Comparison of ENCODE assay signal across 8 cellular contexts in the genomic region with DNA sequence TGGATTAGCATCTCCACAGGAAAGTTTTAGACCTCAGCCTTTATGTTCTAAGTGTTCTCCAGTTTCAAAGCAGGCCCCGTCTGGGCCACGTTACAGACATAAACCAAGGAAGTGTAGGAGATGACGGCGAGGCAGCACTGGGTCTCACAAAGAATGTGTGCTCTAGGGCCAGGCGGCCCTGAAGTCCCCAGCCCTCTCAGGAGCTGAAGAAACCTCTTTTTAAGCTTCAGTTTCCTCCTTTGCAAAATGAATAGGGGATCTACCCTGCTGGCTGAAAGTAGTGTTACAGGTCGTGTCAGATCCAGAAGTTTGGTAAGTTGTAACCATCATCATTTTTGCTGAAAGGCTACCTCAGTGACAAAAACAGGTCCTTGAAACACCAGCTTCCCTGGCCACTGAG.
DNase-seq lines count a peak whose midpoint lies in the region; ATAC-seq lines count a peak whose summit lies in the region.

No MANE protein-coding gene starts in this region.

- no peak overlapping the region for H3K27ac Mint-ChIP-seq in activated T-helper 2 cell treated with anti-CD3 and anti-CD28 coated beads, Interferon-gamma antibody, Interleukin-2, Interleukin-4, amounts not matched to agents 10 μg/mL and 5 μg/mL and 100 μg/mL, durations not matched to agents 14 hours and 24 hours and 36 hours

- ATAC-seq in GM21786 (IDR thresholded peaks at IDR 0.05; ENCODE audit: unreplicated experiment) = peak; percentile 81

- intact Hi-C loops in activated T-helper 2 cell treated with anti-CD3 and anti-CD28 coated beads, Interferon-gamma antibody, Interleukin-2, Interleukin-4, amounts not matched to agents 10 μg/mL and 5 μg/mL and 100 μg/mL, durations not matched to agents 14 hours and 24 hours and 36 hours (cut with micrococcal nuclease) = no loop called here

- H3K4me3 Mint-ChIP-seq in activated T-helper 2 cell treated with anti-CD3 and anti-CD28 coated beads, Interferon-gamma antibody, Interleukin-2, Interleukin-4, amounts not matched to agents 10 μg/mL and 5 μg/mL and 100 μg/mL, durations not matched to agents 14 hours and 24 hours and 36 hours (ENCODE audit: low read depth) = no peak overlapping the region

- peaks cover 17% of the 10 kb centered on the region for H3K27me3 Mint-ChIP-seq in activated T-helper 2 cell treated with anti-CD3 and anti-CD28 coated beads, Interferon-gamma antibody, Interleukin-2, Interleukin-4, amounts not matched to agents 10 μg/mL and 5 μg/mL and 100 μg/mL, durations not matched to agents 14 hours and 24 hours and 36 hours (ENCODE audit: low read depth)

- no peaks in the 10 kb centered on the region for H3K36me3 Mint-ChIP-seq in activated T-helper 2 cell treated with anti-CD3 and anti-CD28 coated beads, Interferon-gamma antibody, Interleukin-2, Interleukin-4, amounts not matched to agents 10 μg/mL and 5 μg/mL and 100 μg/mL, durations not matched to agents 14 hours and 24 hours and 36 hours (ENCODE audit: low read depth)

- H3K9me3 Mint-ChIP-seq in activated T-helper 2 cell treated with anti-CD3 and anti-CD28 coated beads, Interferon-gamma antibody, Interleukin-2, Interleukin-4, amounts not matched to agents 10 μg/mL and 5 μg/mL and 100 μg/mL, durations not matched to agents 14 hours and 24 hours and 36 hours = no peaks in the 10 kb centered on the region

- peak; percentile 10 for DNase-seq in EH (ENCODE audit: low read depth)
- peak; percentile 6 for DNase-seq in RPMI7951 (ENCODE audit: low read depth)
- DNase-seq in islet precursor cell = peak; percentile 70
- DNase-seq in activated T-helper 2 cell treated with anti-CD3 and anti-CD28 coated beads, Interferon-gamma antibody, Interleukin-2, Interleukin-4, amounts not matched to agents 10 μg/mL and 5 μg/mL and 100 μg/mL, durations not matched to agents 14 hours and 24 hours and 36 hours (ENCODE audit: low spot score) = no peak
- no peak for DNase-seq in cerebellar nuclear complex (lab: John Stamatoyannopoulos, UW)
- DNase-seq in dedifferentiated amniotic fluid mesenchymal stem cell (ENCODE audit: extremely low spot score) = no peak
- DNase-seq in NCI-H146 (lab: John Stamatoyannopoulos, UW) = no peak

- peaks cover 19% of the 10 kb centered on the region for H3K4me1 Mint-ChIP-seq in activated T-helper 2 cell treated with anti-CD3 and anti-CD28 coated beads, Interferon-gamma antibody, Interleukin-2, Interleukin-4, amounts not matched to agents 10 μg/mL and 5 μg/mL and 100 μg/mL, durations not matched to agents 14 hours and 24 hours and 36 hours (ENCODE audit: low read depth)

Comparison
In these comparisons a context has a peak if more than half of its experiments do, and no peak if none do; other contexts are left out.
1. DNase-seq: peak in EH (single experiment), RPMI7951 (single experiment) and islet precursor cell (single experiment); none in activated T-helper 2 cell treated with anti-CD3 and anti-CD28 coated beads, Interferon-gamma antibody, Interleukin-2, Interleukin-4, amounts not matched to agents 10 μg/mL and 5 μg/mL and 100 μg/mL, durations not matched to agents 14 hours and 24 hours and 36 hours (single experiment), cerebellar nuclear complex (0 of 2), dedifferentiated amniotic fluid mesenchymal stem cell (single experiment) and NCI-H146 (single experiment).